In genomic region chr3:45690331-45691035, GRCh38 we compare ENCODE assay signal across 1 cellular context.
TF ChIP-seq lines count a peak whose summit lies in the region.

No MANE protein-coding gene starts in this region.

TF ChIP-seq in IMR-90, 13 proteins besides CTCF, POLR2A, EP300 and RAD21 (continued from another document):
- no peak for TF ChIP-seq ELK1 (IDR thresholded peaks at IDR 0.05; ENCODE audit: borderline replicate concordance, low read depth, low read length)
- TF ChIP-seq SMC3 (IDR thresholded peaks at IDR 0.05; ENCODE audit: low read depth, low read length), result no peak
- TF ChIP-seq CHD1 (IDR thresholded peaks at IDR 0.05; ENCODE audit: low read depth, low read length), result no peak
- TF ChIP-seq MAZ (IDR thresholded peaks at IDR 0.05; ENCODE audit: borderline replicate concordance, low read depth, low read length), result no peak
- no peak for TF ChIP-seq BHLHE40 (IDR thresholded peaks at IDR 0.05; ENCODE audit: low read depth, low read length)
- TF ChIP-seq RFX5 (IDR thresholded peaks at IDR 0.05; ENCODE audit: low read depth, low read length), result no peak
- TF ChIP-seq FOS (IDR thresholded peaks at IDR 0.05; ENCODE audit: low read depth, low read length), result no peak
- TF ChIP-seq NFE2L2 (IDR thresholded peaks at IDR 0.05; ENCODE audit: low read depth, low read length), result no peak
